In the genomic region with DNA sequence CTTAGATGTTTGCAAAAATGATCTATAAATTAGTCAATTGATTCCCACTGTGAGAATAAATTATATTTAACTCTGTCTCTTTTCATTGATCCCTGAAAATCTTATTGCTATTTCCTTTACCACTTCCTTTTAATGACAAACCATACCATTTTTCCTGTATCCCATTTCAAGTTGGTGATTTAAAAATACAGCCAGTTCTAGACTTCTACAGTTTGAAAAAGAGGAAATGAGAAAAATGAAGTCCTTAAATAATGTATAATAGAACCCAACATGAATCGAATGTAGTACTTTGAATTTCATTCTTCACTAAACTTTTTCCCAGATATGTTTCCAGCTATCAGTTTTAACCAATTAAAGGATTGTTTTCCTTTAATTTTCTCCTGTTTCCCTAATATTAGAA, we compare ENCODE assay signal across 1 cellular context.
TF ChIP-seq lines count a peak whose summit lies in the region.

No MANE protein-coding gene starts in this region.

TF ChIP-seq in GM12878, 131 proteins besides CTCF, POLR2A, EP300 and RAD21 (continues in another document):
- no peak for TF ChIP-seq PAX5 (IDR thresholded peaks at IDR 0.05; ENCODE audit: borderline replicate concordance, low read depth, low read length)
- no peak for TF ChIP-seq NFXL1 (IDR thresholded peaks at IDR 0.05; ENCODE audit: borderline replicate concordance)
- TF ChIP-seq SUZ12 (IDR thresholded peaks at IDR 0.05; ENCODE audit: unreplicated experiment) = no peak
- no peak for TF ChIP-seq HDAC6 (IDR thresholded peaks at IDR 0.05; ENCODE audit: unreplicated experiment)
- no peak for TF ChIP-seq ATF7 (IDR thresholded peaks at IDR 0.05; ENCODE audit: low read depth)
- TF ChIP-seq, protein P1, sequence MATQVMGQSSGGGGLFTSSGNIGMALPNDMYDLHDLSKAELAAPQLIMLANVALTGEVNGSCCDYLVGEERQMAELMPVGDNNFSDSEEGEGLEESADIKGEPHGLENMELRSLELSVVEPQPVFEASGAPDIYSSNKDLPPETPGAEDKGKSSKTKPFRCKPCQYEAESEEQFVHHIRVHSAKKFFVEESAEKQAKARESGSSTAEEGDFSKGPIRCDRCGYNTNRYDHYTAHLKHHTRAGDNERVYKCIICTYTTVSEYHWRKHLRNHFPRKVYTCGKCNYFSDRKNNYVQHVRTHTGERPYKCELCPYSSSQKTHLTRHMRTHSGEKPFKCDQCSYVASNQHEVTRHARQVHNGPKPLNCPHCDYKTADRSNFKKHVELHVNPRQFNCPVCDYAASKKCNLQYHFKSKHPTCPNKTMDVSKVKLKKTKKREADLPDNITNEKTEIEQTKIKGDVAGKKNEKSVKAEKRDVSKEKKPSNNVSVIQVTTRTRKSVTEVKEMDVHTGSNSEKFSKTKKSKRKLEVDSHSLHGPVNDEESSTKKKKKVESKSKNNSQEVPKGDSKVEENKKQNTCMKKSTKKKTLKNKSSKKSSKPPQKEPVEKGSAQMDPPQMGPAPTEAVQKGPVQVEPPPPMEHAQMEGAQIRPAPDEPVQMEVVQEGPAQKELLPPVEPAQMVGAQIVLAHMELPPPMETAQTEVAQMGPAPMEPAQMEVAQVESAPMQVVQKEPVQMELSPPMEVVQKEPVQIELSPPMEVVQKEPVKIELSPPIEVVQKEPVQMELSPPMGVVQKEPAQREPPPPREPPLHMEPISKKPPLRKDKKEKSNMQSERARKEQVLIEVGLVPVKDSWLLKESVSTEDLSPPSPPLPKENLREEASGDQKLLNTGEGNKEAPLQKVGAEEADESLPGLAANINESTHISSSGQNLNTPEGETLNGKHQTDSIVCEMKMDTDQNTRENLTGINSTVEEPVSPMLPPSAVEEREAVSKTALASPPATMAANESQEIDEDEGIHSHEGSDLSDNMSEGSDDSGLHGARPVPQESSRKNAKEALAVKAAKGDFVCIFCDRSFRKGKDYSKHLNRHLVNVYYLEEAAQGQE (IDR thresholded peaks at IDR 0.05; ENCODE audit: low read depth, low read length) = no peak
- TF ChIP-seq NR2C1 (IDR thresholded peaks at IDR 0.05) = no peak
- TF ChIP-seq EED (IDR thresholded peaks at IDR 0.05; ENCODE audit: low read depth) = no peak
- TF ChIP-seq, protein P2, sequence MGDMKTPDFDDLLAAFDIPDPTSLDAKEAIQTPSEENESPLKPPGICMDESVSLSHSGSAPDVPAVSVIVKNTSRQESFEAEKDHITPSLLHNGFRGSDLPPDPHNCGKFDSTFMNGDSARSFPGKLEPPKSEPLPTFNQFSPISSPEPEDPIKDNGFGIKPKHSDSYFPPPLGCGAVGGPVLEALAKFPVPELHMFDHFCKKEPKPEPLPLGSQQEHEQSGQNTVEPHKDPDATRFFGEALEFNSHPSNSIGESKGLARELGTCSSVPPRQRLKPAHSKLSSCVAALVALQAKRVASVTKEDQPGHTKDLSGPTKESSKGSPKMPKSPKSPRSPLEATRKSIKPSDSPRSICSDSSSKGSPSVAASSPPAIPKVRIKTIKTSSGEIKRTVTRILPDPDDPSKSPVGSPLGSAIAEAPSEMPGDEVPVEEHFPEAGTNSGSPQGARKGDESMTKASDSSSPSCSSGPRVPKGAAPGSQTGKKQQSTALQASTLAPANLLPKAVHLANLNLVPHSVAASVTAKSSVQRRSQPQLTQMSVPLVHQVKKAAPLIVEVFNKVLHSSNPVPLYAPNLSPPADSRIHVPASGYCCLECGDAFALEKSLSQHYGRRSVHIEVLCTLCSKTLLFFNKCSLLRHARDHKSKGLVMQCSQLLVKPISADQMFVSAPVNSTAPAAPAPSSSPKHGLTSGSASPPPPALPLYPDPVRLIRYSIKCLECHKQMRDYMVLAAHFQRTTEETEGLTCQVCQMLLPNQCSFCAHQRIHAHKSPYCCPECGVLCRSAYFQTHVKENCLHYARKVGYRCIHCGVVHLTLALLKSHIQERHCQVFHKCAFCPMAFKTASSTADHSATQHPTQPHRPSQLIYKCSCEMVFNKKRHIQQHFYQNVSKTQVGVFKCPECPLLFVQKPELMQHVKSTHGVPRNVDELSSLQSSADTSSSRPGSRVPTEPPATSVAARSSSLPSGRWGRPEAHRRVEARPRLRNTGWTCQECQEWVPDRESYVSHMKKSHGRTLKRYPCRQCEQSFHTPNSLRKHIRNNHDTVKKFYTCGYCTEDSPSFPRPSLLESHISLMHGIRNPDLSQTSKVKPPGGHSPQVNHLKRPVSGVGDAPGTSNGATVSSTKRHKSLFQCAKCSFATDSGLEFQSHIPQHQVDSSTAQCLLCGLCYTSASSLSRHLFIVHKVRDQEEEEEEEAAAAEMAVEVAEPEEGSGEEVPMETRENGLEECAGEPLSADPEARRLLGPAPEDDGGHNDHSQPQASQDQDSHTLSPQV (IDR thresholded peaks at IDR 0.05) = peak; percentile 71; the same call in 1 of the 2 replicates
- no peak for TF ChIP-seq RBBP5 (conservative IDR thresholded peaks at IDR 0.05)
- peak; percentile 73 to 79; a peak in 2 of 4 replicates for TF ChIP-seq IKZF2 (IDR thresholded peaks at IDR 0.05)
- TF ChIP-seq, protein P3, sequence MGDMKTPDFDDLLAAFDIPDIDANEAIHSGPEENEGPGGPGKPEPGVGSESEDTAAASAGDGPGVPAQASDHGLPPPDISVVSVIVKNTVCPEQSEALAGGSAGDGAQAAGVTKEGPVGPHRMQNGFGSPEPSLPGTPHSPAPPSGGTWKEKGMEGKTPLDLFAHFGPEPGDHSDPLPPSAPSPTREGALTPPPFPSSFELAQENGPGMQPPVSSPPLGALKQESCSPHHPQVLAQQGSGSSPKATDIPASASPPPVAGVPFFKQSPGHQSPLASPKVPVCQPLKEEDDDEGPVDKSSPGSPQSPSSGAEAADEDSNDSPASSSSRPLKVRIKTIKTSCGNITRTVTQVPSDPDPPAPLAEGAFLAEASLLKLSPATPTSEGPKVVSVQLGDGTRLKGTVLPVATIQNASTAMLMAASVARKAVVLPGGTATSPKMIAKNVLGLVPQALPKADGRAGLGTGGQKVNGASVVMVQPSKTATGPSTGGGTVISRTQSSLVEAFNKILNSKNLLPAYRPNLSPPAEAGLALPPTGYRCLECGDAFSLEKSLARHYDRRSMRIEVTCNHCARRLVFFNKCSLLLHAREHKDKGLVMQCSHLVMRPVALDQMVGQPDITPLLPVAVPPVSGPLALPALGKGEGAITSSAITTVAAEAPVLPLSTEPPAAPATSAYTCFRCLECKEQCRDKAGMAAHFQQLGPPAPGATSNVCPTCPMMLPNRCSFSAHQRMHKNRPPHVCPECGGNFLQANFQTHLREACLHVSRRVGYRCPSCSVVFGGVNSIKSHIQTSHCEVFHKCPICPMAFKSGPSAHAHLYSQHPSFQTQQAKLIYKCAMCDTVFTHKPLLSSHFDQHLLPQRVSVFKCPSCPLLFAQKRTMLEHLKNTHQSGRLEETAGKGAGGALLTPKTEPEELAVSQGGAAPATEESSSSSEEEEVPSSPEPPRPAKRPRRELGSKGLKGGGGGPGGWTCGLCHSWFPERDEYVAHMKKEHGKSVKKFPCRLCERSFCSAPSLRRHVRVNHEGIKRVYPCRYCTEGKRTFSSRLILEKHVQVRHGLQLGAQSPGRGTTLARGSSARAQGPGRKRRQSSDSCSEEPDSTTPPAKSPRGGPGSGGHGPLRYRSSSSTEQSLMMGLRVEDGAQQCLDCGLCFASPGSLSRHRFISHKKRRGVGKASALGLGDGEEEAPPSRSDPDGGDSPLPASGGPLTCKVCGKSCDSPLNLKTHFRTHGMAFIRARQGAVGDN (IDR thresholded peaks at IDR 0.05) = no peak
- TF ChIP-seq CREB1 (IDR thresholded peaks at IDR 0.05; ENCODE audit: low read depth) = no peak
- no peak for TF ChIP-seq YBX1 (IDR thresholded peaks at IDR 0.05)
- TF ChIP-seq, protein P4, sequence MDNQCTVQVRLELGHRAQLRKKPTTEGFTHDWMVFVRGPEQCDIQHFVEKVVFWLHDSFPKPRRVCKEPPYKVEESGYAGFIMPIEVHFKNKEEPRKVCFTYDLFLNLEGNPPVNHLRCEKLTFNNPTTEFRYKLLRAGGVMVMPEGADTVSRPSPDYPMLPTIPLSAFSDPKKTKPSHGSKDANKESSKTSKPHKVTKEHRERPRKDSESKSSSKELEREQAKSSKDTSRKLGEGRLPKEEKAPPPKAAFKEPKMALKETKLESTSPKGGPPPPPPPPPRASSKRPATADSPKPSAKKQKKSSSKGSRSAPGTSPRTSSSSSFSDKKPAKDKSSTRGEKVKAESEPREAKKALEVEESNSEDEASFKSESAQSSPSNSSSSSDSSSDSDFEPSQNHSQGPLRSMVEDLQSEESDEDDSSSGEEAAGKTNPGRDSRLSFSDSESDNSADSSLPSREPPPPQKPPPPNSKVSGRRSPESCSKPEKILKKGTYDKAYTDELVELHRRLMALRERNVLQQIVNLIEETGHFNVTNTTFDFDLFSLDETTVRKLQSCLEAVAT (IDR thresholded peaks at IDR 0.05) = no peak
- TF ChIP-seq, protein P5, sequence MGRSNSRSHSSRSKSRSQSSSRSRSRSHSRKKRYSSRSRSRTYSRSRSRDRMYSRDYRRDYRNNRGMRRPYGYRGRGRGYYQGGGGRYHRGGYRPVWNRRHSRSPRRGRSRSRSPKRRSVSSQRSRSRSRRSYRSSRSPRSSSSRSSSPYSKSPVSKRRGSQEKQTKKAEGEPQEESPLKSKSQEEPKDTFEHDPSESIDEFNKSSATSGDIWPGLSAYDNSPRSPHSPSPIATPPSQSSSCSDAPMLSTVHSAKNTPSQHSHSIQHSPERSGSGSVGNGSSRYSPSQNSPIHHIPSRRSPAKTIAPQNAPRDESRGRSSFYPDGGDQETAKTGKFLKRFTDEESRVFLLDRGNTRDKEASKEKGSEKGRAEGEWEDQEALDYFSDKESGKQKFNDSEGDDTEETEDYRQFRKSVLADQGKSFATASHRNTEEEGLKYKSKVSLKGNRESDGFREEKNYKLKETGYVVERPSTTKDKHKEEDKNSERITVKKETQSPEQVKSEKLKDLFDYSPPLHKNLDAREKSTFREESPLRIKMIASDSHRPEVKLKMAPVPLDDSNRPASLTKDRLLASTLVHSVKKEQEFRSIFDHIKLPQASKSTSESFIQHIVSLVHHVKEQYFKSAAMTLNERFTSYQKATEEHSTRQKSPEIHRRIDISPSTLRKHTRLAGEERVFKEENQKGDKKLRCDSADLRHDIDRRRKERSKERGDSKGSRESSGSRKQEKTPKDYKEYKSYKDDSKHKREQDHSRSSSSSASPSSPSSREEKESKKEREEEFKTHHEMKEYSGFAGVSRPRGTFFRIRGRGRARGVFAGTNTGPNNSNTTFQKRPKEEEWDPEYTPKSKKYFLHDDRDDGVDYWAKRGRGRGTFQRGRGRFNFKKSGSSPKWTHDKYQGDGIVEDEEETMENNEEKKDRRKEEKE (IDR thresholded peaks at IDR 0.05) = no peak
- TF ChIP-seq, protein P6, sequence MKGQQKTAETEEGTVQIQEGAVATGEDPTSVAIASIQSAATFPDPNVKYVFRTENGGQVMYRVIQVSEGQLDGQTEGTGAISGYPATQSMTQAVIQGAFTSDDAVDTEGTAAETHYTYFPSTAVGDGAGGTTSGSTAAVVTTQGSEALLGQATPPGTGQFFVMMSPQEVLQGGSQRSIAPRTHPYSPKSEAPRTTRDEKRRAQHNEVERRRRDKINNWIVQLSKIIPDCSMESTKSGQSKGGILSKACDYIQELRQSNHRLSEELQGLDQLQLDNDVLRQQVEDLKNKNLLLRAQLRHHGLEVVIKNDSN (IDR thresholded peaks at IDR 0.05; ENCODE audit: borderline replicate concordance, extremely low read length, insufficient read depth, low read depth, low read length) = no peak
- no peak for TF ChIP-seq CBX3 (IDR thresholded peaks at IDR 0.05; ENCODE audit: borderline replicate concordance, low read depth)
- no peak for TF ChIP-seq SREBF1 (IDR thresholded peaks at IDR 0.05; ENCODE audit: low read length)
- no peak for TF ChIP-seq HDGF (IDR thresholded peaks at IDR 0.05)
- no peak for TF ChIP-seq TCF12 (IDR thresholded peaks at IDR 0.05; ENCODE audit: low read depth, low read length)
- TF ChIP-seq BACH1 (IDR thresholded peaks at IDR 0.05; ENCODE audit: borderline replicate concordance) = no peak
- no peak for TF ChIP-seq POU2F2 (IDR thresholded peaks at IDR 0.05; ENCODE audit: borderline replicate concordance, low read depth, low read length)
- no peak for TF ChIP-seq YY1 (IDR thresholded peaks at IDR 0.05; ENCODE audit: low read depth, low read length)
- TF ChIP-seq, protein P7, sequence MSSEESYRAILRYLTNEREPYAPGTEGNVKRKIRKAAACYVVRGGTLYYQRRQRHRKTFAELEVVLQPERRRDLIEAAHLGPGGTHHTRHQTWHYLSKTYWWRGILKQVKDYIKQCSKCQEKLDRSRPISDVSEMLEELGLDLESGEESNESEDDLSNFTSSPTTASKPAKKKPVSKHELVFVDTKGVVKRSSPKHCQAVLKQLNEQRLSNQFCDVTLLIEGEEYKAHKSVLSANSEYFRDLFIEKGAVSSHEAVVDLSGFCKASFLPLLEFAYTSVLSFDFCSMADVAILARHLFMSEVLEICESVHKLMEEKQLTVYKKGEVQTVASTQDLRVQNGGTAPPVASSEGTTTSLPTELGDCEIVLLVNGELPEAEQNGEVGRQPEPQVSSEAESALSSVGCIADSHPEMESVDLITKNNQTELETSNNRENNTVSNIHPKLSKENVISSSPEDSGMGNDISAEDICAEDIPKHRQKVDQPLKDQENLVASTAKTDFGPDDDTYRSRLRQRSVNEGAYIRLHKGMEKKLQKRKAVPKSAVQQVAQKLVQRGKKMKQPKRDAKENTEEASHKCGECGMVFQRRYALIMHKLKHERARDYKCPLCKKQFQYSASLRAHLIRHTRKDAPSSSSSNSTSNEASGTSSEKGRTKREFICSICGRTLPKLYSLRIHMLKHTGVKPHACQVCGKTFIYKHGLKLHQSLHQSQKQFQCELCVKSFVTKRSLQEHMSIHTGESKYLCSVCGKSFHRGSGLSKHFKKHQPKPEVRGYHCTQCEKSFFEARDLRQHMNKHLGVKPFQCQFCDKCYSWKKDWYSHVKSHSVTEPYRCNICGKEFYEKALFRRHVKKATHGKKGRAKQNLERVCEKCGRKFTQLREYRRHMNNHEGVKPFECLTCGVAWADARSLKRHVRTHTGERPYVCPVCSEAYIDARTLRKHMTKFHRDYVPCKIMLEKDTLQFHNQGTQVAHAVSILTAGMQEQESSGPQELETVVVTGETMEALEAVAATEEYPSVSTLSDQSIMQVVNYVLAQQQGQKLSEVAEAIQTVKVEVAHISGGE (CRISPR knock-in tag; IDR thresholded peaks at IDR 0.05) = no peak
- TF ChIP-seq, protein P8, sequence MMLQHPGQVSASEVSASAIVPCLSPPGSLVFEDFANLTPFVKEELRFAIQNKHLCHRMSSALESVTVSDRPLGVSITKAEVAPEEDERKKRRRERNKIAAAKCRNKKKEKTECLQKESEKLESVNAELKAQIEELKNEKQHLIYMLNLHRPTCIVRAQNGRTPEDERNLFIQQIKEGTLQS (IDR thresholded peaks at IDR 0.05; ENCODE audit: borderline replicate concordance, extremely low read depth, low read depth, low read length) = no peak
- no peak for TF ChIP-seq HCFC1 (IDR thresholded peaks at IDR 0.05; ENCODE audit: low read length)
- no peak for TF ChIP-seq LARP7 (IDR thresholded peaks at IDR 0.05)
- no peak for TF ChIP-seq ZNF207 (IDR thresholded peaks at IDR 0.05; ENCODE audit: borderline replicate concordance)
- no peak for TF ChIP-seq BMI1 (IDR thresholded peaks at IDR 0.05; ENCODE audit: borderline replicate concordance)
- no peak for TF ChIP-seq JUND (IDR thresholded peaks at IDR 0.05; ENCODE audit: low read depth, low read length)
